In genomic region chr1:7300893-7301292, GRCh38 we compare ENCODE assay signal across 10 cellular contexts.
A peak's percentile ranks its signal among the peaks of the same experiment; 100 is the strongest.
DNase-seq lines count a peak whose midpoint lies in the region; ATAC-seq lines count a peak whose summit lies in the region.
"Had no signal": no experiment of that assay in that cellular context is flagged by ENCODE, and none has a peak within 500 bp of the region (broad histone marks: within the 10 kb centered on the region; RNA-seq: fewer than 3 reads in every experiment).

No MANE protein-coding gene starts in this region.

- H3K27me3 ChIP-seq in GM23248 (replicated peaks; ENCODE audit: insufficient read depth), result no peaks in the 10 kb centered on the region
- no peaks in the 10 kb centered on the region for H3K27me3 ChIP-seq in SJCRH30

- H3F3A ChIP-seq in GM23248 (ENCODE audit: insufficient read depth), result peaks cover 44% of the 10 kb centered on the region

- H3K4me3 ChIP-seq in GM23248 (no peak overlapping the region), SJCRH30 (no peak overlapping the region; the same call in 1 of the 2 replicates)

- peaks cover 0 to 4% of the 10 kb centered on the region in 2 donors for H3K9me3 Mint-ChIP-seq in activated naive CD4-positive, alpha-beta T cell treated with anti-CD3 and anti-CD28 coated beads, Interleukin-2, amount 50 U/mL, for 72 hours

- WGBS in GM23248 (ENCODE audit: low coverage in 1 of 2, low lambda C conversion rate in 2 of 2, missing lambda C conversion rate in 2 of 2), 2 experiments, result 0 to 1% methylated on average over 6 of the region's 6 CpGs

- no peaks in the 10 kb centered on the region for H3K9me2 ChIP-seq in GM23248 (ENCODE audit: insufficient read depth)

- H3K4me1 ChIP-seq in GM23248 (ENCODE audit: insufficient read depth) (peaks cover 44% of the 10 kb centered on the region), SJCRH30 (peaks cover 50% of the 10 kb centered on the region)

- H3K36me3 ChIP-seq in GM23248 (ENCODE audit: low read depth) (no peaks in the 10 kb centered on the region), SJCRH30 (no peaks in the 10 kb centered on the region)

- H3K27ac ChIP-seq in GM23248 (peak overlapping the region; percentile 93), SJCRH30 (peak overlapping the region; percentile 98)

- ATAC-seq in activated naive CD4-positive, alpha-beta T cell treated with anti-CD3 and anti-CD28 coated beads, Interleukin-2, amount 50 U/mL, for 72 hours, result no peak
- ATAC-seq in left ventricle myocardium superior, result no peak

- DNase-seq in GM23248, result peak; percentile 95
- peak; percentile 82 to 84 for DNase-seq in SJCRH30
- peak; percentile 64 for DNase-seq in fibroblast of gingiva (ENCODE audit: low read depth)
- peak; percentile 46 for DNase-seq in retina
- DNase-seq in OCI-M2 (lab: John Stamatoyannopoulos, UW; ENCODE audit: unreplicated experiment), result no peak
- DNase-seq in activated naive CD4-positive, alpha-beta T cell treated with anti-CD3 and anti-CD28 coated beads, Interleukin-2, amount 50 U/mL, for 72 hours (ENCODE audit: low spot score in 2 of 2), result no peak
- DNase-seq in inferior parietal cortex (ENCODE audit: extremely low spot score), result no peak
- DNase-seq in left ventricle myocardium superior, result no peak
- DNase-seq: activated CD8-positive, alpha-beta memory T cell treated with anti-CD3 and anti-CD28 coated beads, Interleukin-2, amount 50 U/mL, for 4 hours; NCI-H446 had no signal

- peak overlapping the region; percentile 70 for H3K9ac ChIP-seq in GM23248

- no peaks in the 10 kb centered on the region for H4K20me1 ChIP-seq in GM23248 (ENCODE audit: insufficient read depth)

- H3K79me2 ChIP-seq in GM23248 (ENCODE audit: insufficient read depth), result no peaks in the 10 kb centered on the region

- in situ Hi-C loops in GM23248 (cut with MboI), result no loop called here

- no peaks in the 10 kb centered on the region for H3K36me3 Mint-ChIP-seq in activated naive CD4-positive, alpha-beta T cell treated with anti-CD3 and anti-CD28 coated beads, Interleukin-2, amount 50 U/mL, for 72 hours

- peak overlapping the region; percentile 77 for H3K4me2 ChIP-seq in GM23248 (ENCODE audit: unreplicated experiment)

- H3K27ac Mint-ChIP-seq in activated naive CD4-positive, alpha-beta T cell treated with anti-CD3 and anti-CD28 coated beads, Interleukin-2, amount 50 U/mL, for 72 hours, result no peak overlapping the region

- no peak overlapping the region for H2AFZ ChIP-seq in GM23248

- intact Hi-C loops in left ventricle myocardium superior (cut with micrococcal nuclease), result no loop called here

- H3K9me3 ChIP-seq in GM23248 (ENCODE audit: low read depth) (no peaks in the 10 kb centered on the region), SJCRH30 (replicated peaks) (peaks cover 4% of the 10 kb centered on the region)

Comparison
In these comparisons a context has a peak if more than half of its experiments do, and no peak if none do; other contexts are left out.
1. DNase-seq: peak in GM23248 (single experiment), SJCRH30 (2 of 2), fibroblast of gingiva (single experiment) and retina (single experiment); none in OCI-M2 (single experiment), activated naive CD4-positive, alpha-beta T cell treated with anti-CD3 and anti-CD28 coated beads, Interleukin-2, amount 50 U/mL, for 72 hours (0 of 2), inferior parietal cortex (single experiment) and left ventricle myocardium superior (single experiment).